1 cellular context compared by ENCODE assay signal in the genomic region with DNA sequence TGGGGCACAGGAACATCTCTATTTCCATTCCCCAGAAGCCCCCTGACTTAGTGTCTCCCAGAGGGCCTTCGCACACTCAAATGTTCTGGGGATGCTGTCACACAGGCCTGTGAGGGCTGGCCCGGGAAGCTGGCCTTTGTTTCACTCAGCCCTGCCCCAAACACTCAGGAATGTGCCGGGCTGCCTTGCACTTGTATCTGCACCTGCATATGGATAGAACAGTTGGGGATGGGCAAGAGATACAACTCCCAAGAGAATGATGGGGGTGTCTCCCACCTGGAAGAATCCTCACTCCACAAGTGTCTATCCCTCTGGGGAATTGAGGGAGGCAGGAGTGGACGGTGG.
TF ChIP-seq lines count a peak whose summit lies in the region.

No MANE protein-coding gene starts in this region.

TF ChIP-seq in HepG2, 621 proteins besides CTCF, POLR2A, EP300 and RAD21:
- TF ChIP-seq ZZZ3 (CRISPR knock-in tag; IDR thresholded peaks at IDR 0.05; ENCODE audit: borderline replicate concordance) = no peak
- TF ChIP-seq, protein P1, sequence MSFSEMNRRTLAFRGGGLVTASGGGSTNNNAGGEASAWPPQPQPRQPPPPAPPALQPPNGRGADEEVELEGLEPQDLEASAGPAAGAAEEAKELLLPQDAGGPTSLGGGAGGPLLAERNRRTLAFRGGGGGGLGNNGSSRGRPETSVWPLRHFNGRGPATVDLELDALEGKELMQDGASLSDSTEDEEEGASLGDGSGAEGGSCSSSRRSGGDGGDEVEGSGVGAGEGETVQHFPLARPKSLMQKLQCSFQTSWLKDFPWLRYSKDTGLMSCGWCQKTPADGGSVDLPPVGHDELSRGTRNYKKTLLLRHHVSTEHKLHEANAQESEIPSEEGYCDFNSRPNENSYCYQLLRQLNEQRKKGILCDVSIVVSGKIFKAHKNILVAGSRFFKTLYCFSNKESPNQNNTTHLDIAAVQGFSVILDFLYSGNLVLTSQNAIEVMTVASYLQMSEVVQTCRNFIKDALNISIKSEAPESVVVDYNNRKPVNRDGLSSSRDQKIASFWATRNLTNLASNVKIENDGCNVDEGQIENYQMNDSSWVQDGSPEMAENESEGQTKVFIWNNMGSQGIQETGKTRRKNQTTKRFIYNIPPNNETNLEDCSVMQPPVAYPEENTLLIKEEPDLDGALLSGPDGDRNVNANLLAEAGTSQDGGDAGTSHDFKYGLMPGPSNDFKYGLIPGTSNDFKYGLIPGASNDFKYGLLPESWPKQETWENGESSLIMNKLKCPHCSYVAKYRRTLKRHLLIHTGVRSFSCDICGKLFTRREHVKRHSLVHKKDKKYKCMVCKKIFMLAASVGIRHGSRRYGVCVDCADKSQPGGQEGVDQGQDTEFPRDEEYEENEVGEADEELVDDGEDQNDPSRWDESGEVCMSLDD (CRISPR knock-in tag; IDR thresholded peaks at IDR 0.05; ENCODE audit: borderline replicate concordance) = no peak
- no peak for TF ChIP-seq MYC (CRISPR knock-in tag; IDR thresholded peaks at IDR 0.05; ENCODE audit: borderline replicate concordance)
